In genomic region chr3:10308678-10309077, GRCh38 we compare ENCODE assay signal across 10 cellular contexts. TPM values are rescaled to one million over a fixed set of nuclear protein-coding genes. Genes with fewer than 3 reads are reported as not detected.
"Had no signal": no experiment of that assay in that cellular context is flagged by ENCODE, and none has a peak within 500 bp of the region (broad histone marks: within the 10 kb centered on the region; RNA-seq: fewer than 3 reads in every experiment).

No MANE protein-coding gene starts in this region.

- ATAC-seq: HCT116, HepG2 had no signal

- H3K4me1 ChIP-seq: HAP-1 had no signal

- DNase-seq: GM23248, GOT3, H7, KG1 had no signal

- H3K9ac ChIP-seq: GM23248 had no signal

- H3K9me3 Mint-ChIP-seq: IgD-negative memory B cell had no signal

- H3K4me3 ChIP-seq: GM23248, HAP-1 had no signal

- H3K27me3 Mint-ChIP-seq: IgD-negative memory B cell had no signal

- H3K27ac ChIP-seq: GM23248, HL-60 had no signal

- H3K4me3 Mint-ChIP-seq: IgD-negative memory B cell had no signal

- H2AFZ ChIP-seq: GM23248 had no signal

- H3K27ac Mint-ChIP-seq: IgD-negative memory B cell had no signal

- H3K9me3 ChIP-seq: HAP-1 had no signal

- FAIRE-seq: HepG2 had no signal

RNA-seq across cellular contexts. Expression of gene GHRL, which starts 15.9 kb away (rescaled TPM):
- total RNA-seq: GM23248, H4, H7 had no signal
- polyA plus RNA-seq: HepG2 had no signal
